In genomic region chr1:181160322-181160721, GRCh38 we compare ENCODE assay signal across 16 cellular contexts.
A peak's percentile ranks its signal among the peaks of the same experiment; 100 is the strongest.
DNase-seq lines count a peak whose midpoint lies in the region; ATAC-seq, FAIRE-seq and TF ChIP-seq lines count a peak whose summit lies in the region.
"Had no signal": no experiment of that assay in that cellular context is flagged by ENCODE, and none has a peak within 500 bp of the region (broad histone marks: within the 10 kb centered on the region; RNA-seq: fewer than 3 reads in every experiment).

No MANE protein-coding gene starts in this region.

- intact Hi-C loops in natural killer cell (cut with micrococcal nuclease), result no loop called here

- no peak overlapping the region for H3K4me3 ChIP-seq in bronchial epithelial cell (ENCODE audit: low read depth, low read length)
- H3K4me3 ChIP-seq: ascending aorta, dorsolateral prefrontal cortex, psoas muscle, suprapubic skin had no signal

- peaks cover 23% of the 10 kb centered on the region for H3K27me3 Mint-ChIP-seq in activated CD8-positive, alpha-beta memory T cell treated with anti-CD3 and anti-CD28 coated beads, Interleukin-2, amount 10 ng/mL, durations not matched to agents 7 days and 5 days
- peaks cover 4 to 9% of the 10 kb centered on the region in 2 donors for H3K27me3 Mint-ChIP-seq in natural killer cell (ENCODE audit: low read depth in 2 of 2)

- H3K27ac Mint-ChIP-seq in activated CD8-positive, alpha-beta memory T cell treated with anti-CD3 and anti-CD28 coated beads, Interleukin-2, amount 10 ng/mL, durations not matched to agents 7 days and 5 days, result peak overlapping the region; percentile 88
- H3K27ac Mint-ChIP-seq in natural killer cell, result peak overlapping the region; percentile 63 to 84

- TF ChIP-seq CTCF in bronchial epithelial cell (IDR thresholded peaks at IDR 0.05; ENCODE audit: insufficient read depth, low read length, severe bottlenecking) (no peak), natural killer cell (IDR thresholded peaks at IDR 0.05) (no peak)

- H3K4me3 Mint-ChIP-seq in activated CD8-positive, alpha-beta memory T cell treated with anti-CD3 and anti-CD28 coated beads, Interleukin-2, amount 10 ng/mL, durations not matched to agents 7 days and 5 days, result no peak overlapping the region
- peak overlapping the region; percentile 33 for H3K4me3 Mint-ChIP-seq in natural killer cell

- ATAC-seq in activated CD8-positive, alpha-beta memory T cell treated with anti-CD3 and anti-CD28 coated beads, Interleukin-2, amount 10 ng/mL, durations not matched to agents 7 days and 5 days, result no peak
- no peak for ATAC-seq in natural killer cell
- no peak for ATAC-seq in GM18873 (IDR thresholded peaks at IDR 0.05; ENCODE audit: low FRiP score, unreplicated experiment)

- H3K27me3 ChIP-seq in bronchial epithelial cell (ENCODE audit: control insufficient read depth, insufficient read depth, low read length), result no peaks in the 10 kb centered on the region
- H3K27me3 ChIP-seq: ascending aorta, dorsolateral prefrontal cortex, suprapubic skin had no signal

- FAIRE-seq in bronchial epithelial cell (lab: Jason Lieb, UNC), result no peak
- FAIRE-seq: D721Med, H1 had no signal

- H3K4me1 Mint-ChIP-seq in activated CD8-positive, alpha-beta memory T cell treated with anti-CD3 and anti-CD28 coated beads, Interleukin-2, amount 10 ng/mL, durations not matched to agents 7 days and 5 days, result peaks cover 31% of the 10 kb centered on the region
- H3K4me1 Mint-ChIP-seq in natural killer cell, result peaks cover 24 to 31% of the 10 kb centered on the region in 2 donors

- no peaks in the 10 kb centered on the region for H3K36me3 ChIP-seq in bronchial epithelial cell (ENCODE audit: control insufficient read depth, insufficient read depth, low read length)
- H3K36me3 ChIP-seq: ascending aorta, suprapubic skin had no signal

- H3K36me3 Mint-ChIP-seq in activated CD8-positive, alpha-beta memory T cell treated with anti-CD3 and anti-CD28 coated beads, Interleukin-2, amount 10 ng/mL, durations not matched to agents 7 days and 5 days, result peaks cover 24% of the 10 kb centered on the region
- peaks cover 17% of the 10 kb centered on the region for H3K36me3 Mint-ChIP-seq in natural killer cell

- CTCF ChIA-PET in activated CD8-positive, alpha-beta memory T cell treated with anti-CD3 and anti-CD28 coated beads, Interleukin-2, amount 10 ng/mL, durations not matched to agents 7 days and 5 days (lab: Charles Lee), result interaction anchor here (0.9 to 7.5 kb wide), 7 partner anchors 10 to 278 kb away, joined by 3 to 70 read pairs (median 5); no protein-coding TSS in a partner anchor

- no peak for DNase-seq in activated CD8-positive, alpha-beta memory T cell treated with anti-CD3 and anti-CD28 coated beads, Interleukin-2, amount 10 ng/mL, durations not matched to agents 7 days and 5 days
- no peak for DNase-seq in activated CD8-positive, alpha-beta memory T cell treated with anti-CD3 and anti-CD28 coated beads, Interleukin-2, amount 50 U/mL, for 48 hours
- DNase-seq in HT-29 (ENCODE audit: low spot score), result peak; percentile 51
- peak; percentile 9 for DNase-seq in bronchial epithelial cell (ENCODE audit: low read depth)
- no peak for DNase-seq in natural killer cell
- DNase-seq in DMS53 treated with DMSO at 0.1 percent for 48 hours (lab: John Stamatoyannopoulos, UW; ENCODE audit: unreplicated experiment), result no peak
- no peak for DNase-seq in NCI-H146 (lab: John Stamatoyannopoulos, UW)
- DNase-seq: activated gamma-delta T cell treated with Interleukin-2 at 50 U/mL for 16 hours, dorsolateral prefrontal cortex, NCI-H187, psoas muscle had no signal

- peaks cover 21% of the 10 kb centered on the region for H3K9me3 Mint-ChIP-seq in activated CD8-positive, alpha-beta memory T cell treated with anti-CD3 and anti-CD28 coated beads, Interleukin-2, amount 10 ng/mL, durations not matched to agents 7 days and 5 days (ENCODE audit: low read depth)
- peaks cover 5 to 11% of the 10 kb centered on the region in 2 donors for H3K9me3 Mint-ChIP-seq in natural killer cell

Comparison
In these comparisons a context has a peak if more than half of its experiments do, and no peak if none do; other contexts are left out.
1. DNase-seq: peak in HT-29 (single experiment) and bronchial epithelial cell (single experiment); none in activated CD8-positive, alpha-beta memory T cell treated with anti-CD3 and anti-CD28 coated beads, Interleukin-2, amount 10 ng/mL, durations not matched to agents 7 days and 5 days (single experiment), activated CD8-positive, alpha-beta memory T cell treated with anti-CD3 and anti-CD28 coated beads, Interleukin-2, amount 50 U/mL, for 48 hours (single experiment), natural killer cell (single experiment), DMS53 treated with DMSO at 0.1 percent for 48 hours (single experiment) and NCI-H146 (single experiment).